ENCODE assay signal across 8 cellular contexts in genomic region chr2:237475704-237476107, GRCh38. TPM values are rescaled to one million over a fixed set of nuclear protein-coding genes. Genes with fewer than 3 reads are reported as not detected.
DNase-seq lines count a peak whose midpoint lies in the region; ATAC-seq and TF ChIP-seq lines count a peak whose summit lies in the region.

No MANE protein-coding gene starts in this region.

- H3K4me3 Mint-ChIP-seq in neural progenitor cell = peak overlapping the region; percentile 80

- H3K4me3 ChIP-seq in esophagus muscularis mucosa = peak overlapping the region; percentile 78 to 85 (median 80)
- peak overlapping the region; percentile 96 for H3K4me3 ChIP-seq in neural progenitor cell
- H3K4me3 ChIP-seq in upper lobe of right lung = peak overlapping the region; percentile 63

- H2AFZ ChIP-seq in neural progenitor cell (replicated peaks) = peak overlapping the region; percentile 90

- H3K9me3 Mint-ChIP-seq in neural progenitor cell = no peaks in the 10 kb centered on the region

- H3K4me2 ChIP-seq in neural progenitor cell = peak overlapping the region; percentile 93

- 23% methylated on average over 7 of the region's 15 CpGs for WGBS in esophagus muscularis mucosa

- H3K27ac Mint-ChIP-seq in neural progenitor cell = no peak overlapping the region

- no peaks in the 10 kb centered on the region for H3K79me2 ChIP-seq in neural progenitor cell (ENCODE audit: low read depth)

- H3K9ac ChIP-seq in neural progenitor cell = no peak overlapping the region

- no peak for TF ChIP-seq POLR2A in esophagus muscularis mucosa (IDR thresholded peaks at IDR 0.05; ENCODE audit: low read depth)

- H3K27ac ChIP-seq in esophagus muscularis mucosa (replicated peaks in 1 of 4) = peak overlapping the region; percentile 91 to 95 (median 93)
- no peak overlapping the region for H3K27ac ChIP-seq in neural progenitor cell
- H3K27ac ChIP-seq in upper lobe of right lung = peak overlapping the region; percentile 98

- no peaks in the 10 kb centered on the region for H4K20me1 ChIP-seq in neural progenitor cell (ENCODE audit: low read depth)

- no peaks in the 10 kb centered on the region for H3K36me3 ChIP-seq in esophagus muscularis mucosa
- no peaks in the 10 kb centered on the region for H3K36me3 ChIP-seq in neural progenitor cell
- no peaks in the 10 kb centered on the region for H3K36me3 ChIP-seq in upper lobe of right lung

- H3K36me3 Mint-ChIP-seq in neural progenitor cell = no peaks in the 10 kb centered on the region

- no peaks in the 10 kb centered on the region for H3K9me3 ChIP-seq in esophagus muscularis mucosa
- H3K9me3 ChIP-seq in neural progenitor cell (ENCODE audit: low read depth) = no peaks in the 10 kb centered on the region
- no peaks in the 10 kb centered on the region for H3K9me3 ChIP-seq in upper lobe of right lung

- no peaks in the 10 kb centered on the region for H3F3A ChIP-seq in neural progenitor cell (ENCODE audit: low read depth)

- DNase-seq in CD1c-positive myeloid dendritic cell (ENCODE audit: extremely low spot score) (peak; percentile 54), HPDE6-E6E7 (ENCODE audit: extremely low spot score) (peak; percentile 67), esophagus muscularis mucosa (ENCODE audit: extremely low spot score) (no peak), neural progenitor cell (ENCODE audit: low spot score) (no peak), upper lobe of right lung (peak; percentile 82), DMS79 treated with DMSO at 0.1 percent for 48 hours (lab: John Stamatoyannopoulos, UW) (no peak)
- peak; percentile 51 to 67 for DNase-seq in activated CD4-positive, alpha-beta T cell treated with anti-CD3 and anti-CD28 coated beads for 4 hours

- ATAC-seq in upper lobe of right lung (peak; percentile 42), GM21786 (IDR thresholded peaks at IDR 0.05; ENCODE audit: unreplicated experiment) (no peak)

- peaks cover 9% of the 10 kb centered on the region for H3K4me1 Mint-ChIP-seq in neural progenitor cell

- peaks cover 16% of the 10 kb centered on the region for H3K27me3 Mint-ChIP-seq in neural progenitor cell (ENCODE audit: insufficient read depth, low read depth)

- peaks cover 20 to 59% (median 53%) of the 10 kb centered on the region in 4 donors for H3K4me1 ChIP-seq in esophagus muscularis mucosa
- H3K4me1 ChIP-seq in neural progenitor cell = no peaks in the 10 kb centered on the region
- peaks cover 33% of the 10 kb centered on the region for H3K4me1 ChIP-seq in upper lobe of right lung

- intact Hi-C loops in esophagus muscularis mucosa (cut with DNase I) = loop anchor here (1.0 to 10.0 kb wide), 4 partner anchors 53 to 381 kb away; no protein-coding TSS in a partner anchor
- intact Hi-C loops in upper lobe of right lung (cut with DNase I) = no loop called here

- TF ChIP-seq EP300 in esophagus muscularis mucosa (IDR thresholded peaks at IDR 0.05) = no peak

- TF ChIP-seq CTCF in esophagus muscularis mucosa (IDR thresholded peaks at IDR 0.05) (no peak), neural progenitor cell (IDR thresholded peaks at IDR 0.05) (no peak), upper lobe of right lung (IDR thresholded peaks at IDR 0.05) (no peak)

- no peaks in the 10 kb centered on the region for H3K27me3 ChIP-seq in esophagus muscularis mucosa
- H3K27me3 ChIP-seq in neural progenitor cell = peaks cover 52% of the 10 kb centered on the region
- no peaks in the 10 kb centered on the region for H3K27me3 ChIP-seq in upper lobe of right lung

RNA-seq across cellular contexts. Expression of gene MLPH, which starts 11.3 kb away (rescaled TPM):
- 1 to 10 TPM; 5.3 to 8.7 (median 7.8) TPM for total RNA-seq in esophagus muscularis mucosa
- total RNA-seq in neural progenitor cell (ENCODE audit: low replicate concordance) = not detected in 2 replicates
- 423 TPM for total RNA-seq in upper lobe of right lung

Comparison
In these comparisons a context has a peak if more than half of its experiments do, and no peak if none do; other contexts are left out.
1. DNase-seq: peak in CD1c-positive myeloid dendritic cell (single experiment), HPDE6-E6E7 (single experiment), activated CD4-positive, alpha-beta T cell treated with anti-CD3 and anti-CD28 coated beads for 4 hours (2 of 2) and upper lobe of right lung (single experiment); none in esophagus muscularis mucosa (single experiment), neural progenitor cell (single experiment) and DMS79 treated with DMSO at 0.1 percent for 48 hours (single experiment).
2. RNA of gene MLPH, which starts 11.3 kb away (total RNA-seq): 423 TPM in upper lobe of right lung (single experiment); 5.3 to 8.7 TPM in esophagus muscularis mucosa and not detected in neural progenitor cell; every median in the first group is over 10 times any median in the second.
3. Peak in every context shown above with its lines, with median percentiles within 50 percentile points of each other: H3K4me3 ChIP-seq.